In the genomic region with DNA sequence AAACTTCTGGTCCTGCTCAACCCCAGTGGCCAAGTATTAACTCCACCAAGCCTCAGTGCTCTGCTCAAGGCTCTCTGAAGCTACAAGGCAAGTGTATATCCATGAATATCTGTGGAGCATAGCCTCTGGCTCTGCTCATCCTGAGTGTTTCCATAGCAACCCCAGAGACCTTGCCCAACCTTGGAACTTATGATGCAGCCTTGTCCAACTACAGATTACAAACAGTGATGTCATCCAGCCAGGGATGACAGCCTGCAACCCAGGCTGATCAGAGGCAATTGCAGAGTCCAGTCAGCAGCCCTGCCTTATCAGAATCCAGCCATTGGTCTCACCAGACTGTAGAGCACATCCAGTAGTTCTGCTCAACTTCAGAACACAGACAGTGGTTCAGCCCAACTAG, we compare ENCODE assay signal across 24 cellular contexts.
DNase-seq lines count a peak whose midpoint lies in the region; ATAC-seq, FAIRE-seq and TF ChIP-seq lines count a peak whose summit lies in the region.
"Had no signal": no experiment of that assay in that cellular context is flagged by ENCODE, and none has a peak within 500 bp of the region (broad histone marks: within the 10 kb centered on the region; RNA-seq: fewer than 3 reads in every experiment).

No MANE protein-coding gene starts in this region.

- H3K14ac ChIP-seq in neuronal stem cell (ENCODE audit: low read length), result peak overlapping the region; percentile 14

- H3K79me1 ChIP-seq in neuronal stem cell (ENCODE audit: low read depth, low read length), result no peaks in the 10 kb centered on the region

- no peaks in the 10 kb centered on the region for H3K36me3 Mint-ChIP-seq in activated CD4-positive, alpha-beta T cell treated with anti-CD3 and anti-CD28 coated beads, Interleukin-2, amount 10 ng/mL, durations not matched to agents 24 days and 14 days (ENCODE audit: low read depth)
- H3K36me3 Mint-ChIP-seq: CD14-positive monocyte had no signal

- H3K36me3 ChIP-seq in bronchial epithelial cell (ENCODE audit: control insufficient read depth, insufficient read depth, low read length), result no peaks in the 10 kb centered on the region
- H3K36me3 ChIP-seq in neuronal stem cell (replicated peaks in 1 of 2; ENCODE audit: control insufficient read depth in 2 of 2, insufficient read depth in 2 of 2, low read length in 2 of 2), result no peaks in the 10 kb centered on the region

- ATAC-seq in GM18868 (IDR thresholded peaks at IDR 0.05; ENCODE audit: unreplicated experiment), result no peak
- ATAC-seq: A549, GM12878 had no signal

- H3K27ac Mint-ChIP-seq in activated CD4-positive, alpha-beta T cell treated with anti-CD3 and anti-CD28 coated beads, Interleukin-2, amount 10 ng/mL, durations not matched to agents 24 days and 14 days, result no peak overlapping the region
- H3K27ac Mint-ChIP-seq: B cell, CD14-positive monocyte, H9 had no signal

- no peak overlapping the region for H3K23ac ChIP-seq in neuronal stem cell (ENCODE audit: low read depth, low read length, poor library complexity)

- H3K27ac ChIP-seq in neuronal stem cell (replicated peaks; ENCODE audit: low read length), result no peak overlapping the region
- H3K27ac ChIP-seq: A549, KMS-11, SK-N-MC had no signal

- DNase-seq in activated CD4-positive, alpha-beta T cell treated with anti-CD3 and anti-CD28 coated beads, Interleukin-2, amount 10 ng/mL, durations not matched to agents 24 days and 14 days, result peak; percentile 7
- DNase-seq in activated CD4-positive, alpha-beta T cell treated with anti-CD3 and anti-CD28 coated beads, Interleukin-2, amount 50 U/mL, for 48 hours, result no peak
- DNase-seq in NCI-H69 (lab: John Stamatoyannopoulos, UW) (peak; percentile 9), bronchial epithelial cell (ENCODE audit: low read depth) (peak; percentile 12), neuronal stem cell (ENCODE audit: low spot score) (no peak), head of caudate nucleus (no peak), NCI-H2227 treated with DMSO at 0.1 percent for 48 hours (lab: John Stamatoyannopoulos, UW) (no peak)
- DNase-seq: DMS79 treated with DMSO at 0.1 percent for 48 hours, H9, NCI-H1105, NCI-H146, NCI-H2081, NCI-H510A, NCI-H82, RPMI8226, SHP77, SW 1271 had no signal

- no peak overlapping the region for H2BK12ac ChIP-seq in neuronal stem cell (ENCODE audit: low read length)

- no peak overlapping the region for H3K4ac ChIP-seq in neuronal stem cell (ENCODE audit: low read length)

- H3K4me3 Mint-ChIP-seq in activated CD4-positive, alpha-beta T cell treated with anti-CD3 and anti-CD28 coated beads, Interleukin-2, amount 10 ng/mL, durations not matched to agents 24 days and 14 days, result no peak overlapping the region
- H3K4me3 Mint-ChIP-seq: B cell, CD14-positive monocyte, H9 had no signal

- no peak overlapping the region for H2BK5ac ChIP-seq in neuronal stem cell (ENCODE audit: low read length)

- TF ChIP-seq CTCF in bronchial epithelial cell (IDR thresholded peaks at IDR 0.05; ENCODE audit: insufficient read depth, low read length, severe bottlenecking), result no peak

- H3K18ac ChIP-seq in neuronal stem cell (ENCODE audit: low read length), result no peak overlapping the region

- no peaks in the 10 kb centered on the region for H3K9me3 ChIP-seq in neuronal stem cell (replicated peaks in 1 of 2; ENCODE audit: control insufficient read depth in 2 of 2, insufficient read depth in 1 of 2, low read depth in 1 of 2, low read length in 2 of 2)
- H3K9me3 ChIP-seq: A549 had no signal

- no peak overlapping the region for H2AK5ac ChIP-seq in neuronal stem cell (ENCODE audit: low read depth, low read length)

- H3K9me3 Mint-ChIP-seq in activated CD4-positive, alpha-beta T cell treated with anti-CD3 and anti-CD28 coated beads, Interleukin-2, amount 10 ng/mL, durations not matched to agents 24 days and 14 days, result no peaks in the 10 kb centered on the region
- H3K9me3 Mint-ChIP-seq: H9 had no signal

- H4K91ac ChIP-seq in neuronal stem cell (ENCODE audit: low read depth, low read length, poor library complexity), result no peak overlapping the region

- no peak overlapping the region for H3K4me2 ChIP-seq in neuronal stem cell (ENCODE audit: insufficient read depth, low read length, poor library complexity, severe bottlenecking)
- H3K4me2 ChIP-seq: A549, KMS-11 had no signal

- H3K27me3 Mint-ChIP-seq in activated CD4-positive, alpha-beta T cell treated with anti-CD3 and anti-CD28 coated beads, Interleukin-2, amount 10 ng/mL, durations not matched to agents 24 days and 14 days, result peaks cover 17% of the 10 kb centered on the region

- H3K4me3 ChIP-seq in bronchial epithelial cell (ENCODE audit: low read depth, low read length) (no peak overlapping the region), neuronal stem cell (ENCODE audit: low read length in 2 of 2) (no peak overlapping the region)
- H3K4me3 ChIP-seq: A549, GM12878, SK-N-MC had no signal

- no peak overlapping the region for H4K8ac ChIP-seq in neuronal stem cell (ENCODE audit: low read depth, low read length)

- peaks cover 0 to 2% of the 10 kb centered on the region in 2 donors for H3K4me1 ChIP-seq in neuronal stem cell (ENCODE audit: control insufficient read depth in 2 of 2, insufficient read depth in 1 of 2, low read depth in 1 of 2, low read length in 2 of 2)
- H3K4me1 ChIP-seq: A549 had no signal

- no peak overlapping the region for H2BK15ac ChIP-seq in neuronal stem cell (ENCODE audit: low read length)

- intact Hi-C loops in activated CD4-positive, alpha-beta T cell treated with anti-CD3 and anti-CD28 coated beads, Interleukin-2, amount 10 ng/mL, durations not matched to agents 24 days and 14 days (cut with micrococcal nuclease), result no loop called here
- intact Hi-C loops in head of caudate nucleus (cut with DNase I), result no loop called here

- H2BK120ac ChIP-seq in neuronal stem cell (ENCODE audit: low read depth, low read length), result no peak overlapping the region

- H3K4me1 Mint-ChIP-seq in activated CD4-positive, alpha-beta T cell treated with anti-CD3 and anti-CD28 coated beads, Interleukin-2, amount 10 ng/mL, durations not matched to agents 24 days and 14 days, result no peaks in the 10 kb centered on the region
- H3K4me1 Mint-ChIP-seq: B cell, CD14-positive monocyte, H9 had no signal

- FAIRE-seq in bronchial epithelial cell (lab: Jason Lieb, UNC), result no peak
- FAIRE-seq: A549, GM12878 had no signal

- H3K9ac ChIP-seq in neuronal stem cell (ENCODE audit: low read depth, low read length, poor library complexity), result no peak overlapping the region
- H3K9ac ChIP-seq: KMS-11 had no signal

- no peak overlapping the region for H2AFZ ChIP-seq in neuronal stem cell (ENCODE audit: low read length)

- H3K27me3 ChIP-seq in bronchial epithelial cell (ENCODE audit: control insufficient read depth, insufficient read depth, low read length) (no peaks in the 10 kb centered on the region), neuronal stem cell (ENCODE audit: control insufficient read depth in 3 of 3, insufficient read depth in 3 of 3, low read depth in 1 of 3, low read length in 3 of 3) (no peaks in the 10 kb centered on the region)

Comparison
In these comparisons a context has a peak if more than half of its experiments do, and no peak if none do; other contexts are left out.
1. DNase-seq: peak in activated CD4-positive, alpha-beta T cell treated with anti-CD3 and anti-CD28 coated beads, Interleukin-2, amount 10 ng/mL, durations not matched to agents 24 days and 14 days (single experiment), NCI-H69 (single experiment) and bronchial epithelial cell (single experiment); none in activated CD4-positive, alpha-beta T cell treated with anti-CD3 and anti-CD28 coated beads, Interleukin-2, amount 50 U/mL, for 48 hours (0 of 2), neuronal stem cell (single experiment), head of caudate nucleus (0 of 42) and NCI-H2227 treated with DMSO at 0.1 percent for 48 hours (single experiment).